ENCODE assay signal across 19 cellular contexts in genomic region chr5:74027732-74028338, GRCh38.
A peak's percentile ranks its signal among the peaks of the same experiment; 100 is the strongest.
DNase-seq lines count a peak whose midpoint lies in the region; ATAC-seq and TF ChIP-seq lines count a peak whose summit lies in the region.
"Had no signal": no experiment of that assay in that cellular context is flagged by ENCODE, and none has a peak within 500 bp of the region (broad histone marks: within the 10 kb centered on the region; RNA-seq: fewer than 3 reads in every experiment).

No MANE protein-coding gene starts in this region.

- H3K9ac ChIP-seq in PC-3 (ENCODE audit: low read length), result no peak overlapping the region

- no peaks in the 10 kb centered on the region for H3K9me2 ChIP-seq in PC-3 (replicated peaks; ENCODE audit: low read length)

- no peaks in the 10 kb centered on the region for H3K36me3 ChIP-seq in PC-3 (ENCODE audit: low read depth, low read length)
- no peaks in the 10 kb centered on the region for H3K36me3 ChIP-seq in left lung
- H3K36me3 ChIP-seq: MG63 had no signal

- POLR2A ChIA-PET in PC-3 (lab: Charles Lee; ENCODE audit: unreplicated experiment), result interaction anchor here (0.6 kb wide), 1 partner anchor 951 kb away, joined by 3 read pairs; no protein-coding TSS in a partner anchor

- ATAC-seq in PC-3, result peak; percentile 84
- peak; percentile 47 for ATAC-seq in left lung

- DNase-seq in NCI-H82 (lab: John Stamatoyannopoulos, UW), result peak; percentile 13
- DNase-seq in NCI-H82 treated with DMSO at 0.1 percent for 48 hours (lab: John Stamatoyannopoulos, UW; ENCODE audit: unreplicated experiment), result no peak
- peak; percentile 68 for DNase-seq in NCI-H146 treated with DMSO at 0.1 percent for 48 hours (lab: John Stamatoyannopoulos, UW; ENCODE audit: unreplicated experiment)
- DNase-seq in PC-3, result peak; percentile 54
- no peak for DNase-seq in left lung
- DNase-seq in NCI-H187 (lab: John Stamatoyannopoulos, UW), result no peak
- DNase-seq in SK-N-DZ (ENCODE audit: low spot score), result no peak
- DNase-seq in NCI-H446 treated with DMSO at 0.1 percent for 48 hours (lab: John Stamatoyannopoulos, UW), result no peak
- DNase-seq: DMS53, GDM1, GOT3, Kasumi-1, MG63, NCI-H1092 treated with DMSO at 0.1 percent for 48 hours, NCI-H1436 treated with DMSO at 0.1 percent for 48 hours, NCI-H2081 treated with DMSO at 0.1 percent for 48 hours, SHP77 treated with DMSO at 0.1 percent for 48 hours, T-helper 1 cell had no signal

- H3K4me3 ChIP-seq in PC-3 (ENCODE audit: low read length) (no peak overlapping the region), left lung (no peak overlapping the region)
- H3K4me3 ChIP-seq: MG63 had no signal

- CTCF ChIA-PET in PC-3 (lab: Charles Lee), result no interaction called here

- H3K27me3 ChIP-seq in PC-3 (ENCODE audit: low read length) (no peaks in the 10 kb centered on the region), left lung (no peaks in the 10 kb centered on the region)
- H3K27me3 ChIP-seq: MG63 had no signal

- H3K4me2 ChIP-seq in PC-3 (ENCODE audit: low read length), result peak overlapping the region; percentile 59

- no peaks in the 10 kb centered on the region for H3K9me3 ChIP-seq in PC-3 (ENCODE audit: low read length)
- no peaks in the 10 kb centered on the region for H3K9me3 ChIP-seq in left lung
- H3K9me3 ChIP-seq: MG63 had no signal

- no peak overlapping the region for H2AFZ ChIP-seq in PC-3 (ENCODE audit: low read length)

- H3K4me1 ChIP-seq in PC-3 (ENCODE audit: insufficient read depth, low read length) (peaks cover 16% of the 10 kb centered on the region), left lung (no peaks in the 10 kb centered on the region)

- no peaks in the 10 kb centered on the region for H3F3A ChIP-seq in PC-3 (ENCODE audit: low read length, unreplicated experiment)

- H4K20me1 ChIP-seq in PC-3 (ENCODE audit: low read length), result no peaks in the 10 kb centered on the region

- H3K27ac ChIP-seq in PC-3 (ENCODE audit: low read length) (no peak overlapping the region), left lung (no peak overlapping the region)
- H3K27ac ChIP-seq: 22Rv1 had no signal

- no TSS peak for BruUV-seq in PC-3 (replicated peaks; lab: Mats Ljungman, UMichigan)

- TF ChIP-seq CTCF in PC-3 (conservative IDR thresholded peaks at IDR 0.05; ENCODE audit: low read depth, low read length) (no peak), left lung (IDR thresholded peaks at IDR 0.05) (no peak)

- intact Hi-C loops in PC-3 (cut with micrococcal nuclease), result no loop called here
- intact Hi-C loops in left lung (cut with DNase I), result no loop called here

- H3K79me2 ChIP-seq in PC-3 (ENCODE audit: low read length), result no peaks in the 10 kb centered on the region

Comparison
In these comparisons a context has a peak if more than half of its experiments do, and no peak if none do; other contexts are left out.
1. DNase-seq: peak in NCI-H82 (single experiment), NCI-H146 treated with DMSO at 0.1 percent for 48 hours (single experiment) and PC-3 (single experiment); none in NCI-H82 treated with DMSO at 0.1 percent for 48 hours (single experiment), left lung (0 of 2), NCI-H187 (0 of 2), SK-N-DZ (single experiment) and NCI-H446 treated with DMSO at 0.1 percent for 48 hours (single experiment).